11 cellular contexts compared by ENCODE assay signal in the genomic region with DNA sequence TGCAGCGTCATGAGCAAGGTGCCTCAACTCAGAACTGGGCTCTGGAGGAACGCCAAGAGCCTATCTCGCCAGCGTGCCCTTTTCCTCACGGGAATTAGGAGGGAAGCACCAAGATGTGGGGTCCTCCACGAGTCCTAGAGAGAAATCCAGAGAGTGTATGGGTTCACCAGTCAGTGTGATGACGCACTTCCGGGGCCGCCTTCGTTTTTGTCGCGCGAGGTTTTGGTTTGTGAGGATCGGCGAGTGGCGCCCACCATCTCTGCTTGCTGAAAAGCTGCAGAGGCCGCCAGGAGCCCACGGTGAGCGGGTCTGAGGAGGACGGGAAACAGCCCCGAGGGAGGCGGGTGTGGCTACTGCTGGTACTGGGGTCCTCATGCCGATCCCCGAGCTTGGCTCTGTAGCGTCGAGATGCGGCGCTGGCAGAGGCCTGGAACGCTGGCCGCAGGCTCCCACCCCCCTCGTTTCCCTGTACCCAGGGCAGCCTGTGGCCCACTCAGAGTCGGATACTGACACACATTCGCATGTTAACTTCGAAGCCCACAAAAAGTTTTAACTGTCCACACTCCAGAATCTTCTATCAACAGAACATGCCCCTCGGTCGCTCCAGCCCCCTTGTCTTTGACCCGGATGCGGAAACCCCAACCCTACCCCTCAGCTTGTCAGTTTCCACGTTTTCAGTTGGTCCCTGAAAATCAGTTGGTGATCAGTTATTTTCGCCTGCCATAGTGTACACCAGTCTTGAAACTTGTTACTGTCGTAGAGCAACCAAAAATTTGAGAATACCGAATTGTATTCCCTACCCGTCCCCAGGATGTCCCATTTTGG. TPM values are rescaled to one million over a fixed set of nuclear protein-coding genes. Genes with fewer than 3 reads are reported as not detected.
DNase-seq lines count a peak whose midpoint lies in the region; ATAC-seq, FAIRE-seq and TF ChIP-seq lines count a peak whose summit lies in the region.
"Had no signal": no experiment of that assay in that cellular context is flagged by ENCODE, and none has a peak within 500 bp of the region (broad histone marks: within the 10 kb centered on the region; RNA-seq: fewer than 3 reads in every experiment).

No MANE protein-coding gene starts in this region.

- DNase-seq in HepG2 (ENCODE audit: low spot score) (no peak), naive B cell (no peak), vagina (ENCODE audit: extremely low spot score in 2 of 2) (no peak), MM.1S (no peak)
- DNase-seq: NCI-H2029 treated with DMSO at 0.1 percent for 48 hours had no signal

- no peaks in the 10 kb centered on the region for H3K4me1 Mint-ChIP-seq in naive B cell

- TF ChIP-seq CTCF in liver (IDR thresholded peaks at IDR 0.05; ENCODE audit: low read depth, low read length, missing input control) = no peak
- TF ChIP-seq CTCF in HepG2 (CRISPR knock-in tag; IDR thresholded peaks at IDR 0.05) = no peak
- no peak for TF ChIP-seq CTCF in vagina (IDR thresholded peaks at IDR 0.05)
- TF ChIP-seq CTCF in MM.1S (IDR thresholded peaks at IDR 0.05; ENCODE audit: low read length) = no peak

- H3F3A ChIP-seq in MM.1S (ENCODE audit: insufficient read depth, low read length) = no peaks in the 10 kb centered on the region

- H3K4me1 ChIP-seq in liver (ENCODE audit: control insufficient read depth in 4 of 4, insufficient read depth in 4 of 4, low read length in 3 of 4) = no peaks in the 10 kb centered on the region
- H3K4me1 ChIP-seq in HepG2 (ENCODE audit: insufficient read depth, low read length) = no peaks in the 10 kb centered on the region
- no peaks in the 10 kb centered on the region for H3K4me1 ChIP-seq in vagina
- H3K4me1 ChIP-seq in MM.1S (ENCODE audit: low read length) = no peaks in the 10 kb centered on the region
- H3K4me1 ChIP-seq: BLaER1 treated with 17β-estradiol and CSF1 and Interleukin-3, amounts not matched to agents 10 nM and 100 nM; parathyroid adenoma had no signal

- H3K9me3 Mint-ChIP-seq in naive B cell = no peaks in the 10 kb centered on the region

- H3K27ac Mint-ChIP-seq in naive B cell = peak overlapping the region in 1 of 6 donors; percentile 14

- POLR2A ChIA-PET in HepG2 (lab: Yijun Ruan, JAX) = no interaction called here

- no peaks in the 10 kb centered on the region for H4K20me1 ChIP-seq in HepG2 (ENCODE audit: insufficient read depth, low read length)
- H4K20me1 ChIP-seq in MM.1S (ENCODE audit: insufficient read depth, low read length) = no peaks in the 10 kb centered on the region
- H4K20me1 ChIP-seq: BLaER1 treated with 17β-estradiol and CSF1 and Interleukin-3, amounts not matched to agents 10 nM and 100 nM had no signal

- TF ChIP-seq EP300 in HepG2 (IDR thresholded peaks at IDR 0.05; ENCODE audit: low read depth in 2 of 2, low read length in 2 of 2) (no peak), HepG2 (CRISPR knock-in tag; IDR thresholded peaks at IDR 0.05; ENCODE audit: borderline replicate concordance) (no peak)

- H3K27ac ChIP-seq in liver (ENCODE audit: low read depth in 1 of 2, low read length in 2 of 2) (no peak overlapping the region), HepG2 (ENCODE audit: extremely low read length, insufficient read depth, low read length) (no peak overlapping the region), vagina (no peak overlapping the region), MM.1S (ENCODE audit: low read length) (no peak overlapping the region)
- H3K27ac ChIP-seq: BLaER1 treated with 17β-estradiol and CSF1 and Interleukin-3, amounts not matched to agents 10 nM and 100 nM; parathyroid adenoma had no signal

- no peaks in the 10 kb centered on the region for H3K36me3 Mint-ChIP-seq in naive B cell

- TF ChIP-seq RAD21 in liver (IDR thresholded peaks at IDR 0.05) = no peak
- TF ChIP-seq RAD21 in HepG2 (CRISPR knock-in tag; IDR thresholded peaks at IDR 0.05) = no peak

- ATAC-seq in HepG2 = no peak
- ATAC-seq in esophagus mucosa = peak; percentile 35
- ATAC-seq in naive B cell (ENCODE audit: low read depth in 2 of 2) = no peak
- ATAC-seq in HG03378 (IDR thresholded peaks at IDR 0.05; ENCODE audit: unreplicated experiment) = no peak
- ATAC-seq in HG03139 (IDR thresholded peaks at IDR 0.05; ENCODE audit: unreplicated experiment) = no peak

- H3K36me3 ChIP-seq in liver (ENCODE audit: control insufficient read depth in 4 of 4, insufficient read depth in 3 of 4, low read depth in 1 of 4, low read length in 3 of 4) (no peaks in the 10 kb centered on the region), HepG2 (replicated peaks in 1 of 2; ENCODE audit: control insufficient read depth in 1 of 2, insufficient read depth in 2 of 2, low read length in 2 of 2) (no peaks in the 10 kb centered on the region), vagina (no peaks in the 10 kb centered on the region), MM.1S (replicated peaks; ENCODE audit: insufficient read depth, low read length) (no peaks in the 10 kb centered on the region)
- H3K36me3 ChIP-seq: BLaER1 treated with 17β-estradiol and CSF1 and Interleukin-3, amounts not matched to agents 10 nM and 100 nM had no signal

- H3K27me3 Mint-ChIP-seq in naive B cell = peaks cover 12 to 32% (median 28%) of the 10 kb centered on the region in 3 donors

- intact Hi-C loops in HepG2 (cut with micrococcal nuclease; ENCODE audit: unreplicated experiment) (no loop called here), vagina (cut with DNase I) (no loop called here)

- no peaks in the 10 kb centered on the region for H3K9me2 ChIP-seq in MM.1S (replicated peaks; ENCODE audit: insufficient read depth, low read length)

- CTCF ChIA-PET in HepG2 (lab: Yijun Ruan, JAX; ENCODE audit: low intra/inter-chr PET ratio, low total read pairs) = no interaction called here

- no peak for FAIRE-seq in HepG2 (lab: Jason Lieb, UNC)

- 54% methylated on average over 43 of the region's 43 CpGs for WGBS in liver
- WGBS in HepG2 (ENCODE audit: low lambda C conversion rate) = 55% methylated on average over 30 of the region's 43 CpGs

- H3K27me3 ChIP-seq in liver (ENCODE audit: control insufficient read depth in 4 of 4, insufficient read depth in 4 of 4, low read length in 3 of 4) (no peaks in the 10 kb centered on the region), HepG2 (ENCODE audit: control insufficient read depth in 1 of 2, insufficient read depth in 2 of 2, low read length in 2 of 2) (peaks cover 0 to 6% of the 10 kb centered on the region in 2 experiments; a peak in 2 of 5 replicates), vagina (no peaks in the 10 kb centered on the region), MM.1S (replicated peaks; ENCODE audit: insufficient read depth, low read length) (no peaks in the 10 kb centered on the region)
- H3K27me3 ChIP-seq: BLaER1 treated with 17β-estradiol and CSF1 and Interleukin-3, amounts not matched to agents 10 nM and 100 nM had no signal

- H3K9me3 ChIP-seq in liver (ENCODE audit: control insufficient read depth in 4 of 4, low read length in 3 of 4) (no peaks in the 10 kb centered on the region), HepG2 (ENCODE audit: low read length) (no peaks in the 10 kb centered on the region), vagina (no peaks in the 10 kb centered on the region), MM.1S (replicated peaks; ENCODE audit: insufficient read depth, low read length) (no peaks in the 10 kb centered on the region)

- no TSS peak for BruUV-seq in HepG2 (replicated peaks; lab: Mats Ljungman, UMichigan)

- TF ChIP-seq POLR2A in HepG2 (IDR thresholded peaks at IDR 0.05; ENCODE audit: insufficient read depth in 1 of 2, low read depth in 2 of 2, low read length in 2 of 2) (no peak), vagina (IDR thresholded peaks at IDR 0.05) (no peak)

- H3K79me2 ChIP-seq in HepG2 (ENCODE audit: insufficient read depth, low read length) (no peaks in the 10 kb centered on the region), MM.1S (ENCODE audit: low read length) (no peaks in the 10 kb centered on the region)
- H3K79me2 ChIP-seq: parathyroid adenoma had no signal

- H3K4me3 ChIP-seq in liver (ENCODE audit: low read depth in 1 of 3, low read length in 3 of 3) = peak overlapping the region in 2 of 3 donors; percentile 29 to 40
- H3K4me3 ChIP-seq in HepG2 (replicated peaks in 1 of 3; ENCODE audit: insufficient read depth in 1 of 3, low read depth in 2 of 3, low read length in 3 of 3) = no peak overlapping the region
- peak overlapping the region; percentile 31 to 44 for H3K4me3 ChIP-seq in vagina
- H3K4me3 ChIP-seq in MM.1S (ENCODE audit: low read length) = no peak overlapping the region
- H3K4me3 ChIP-seq: BLaER1 treated with 17β-estradiol and CSF1 and Interleukin-3, amounts not matched to agents 10 nM and 100 nM had no signal

- H2AFZ ChIP-seq in HepG2 (ENCODE audit: low read length) = no peak overlapping the region
- no peak overlapping the region for H2AFZ ChIP-seq in MM.1S (ENCODE audit: low read length)
- H2AFZ ChIP-seq: parathyroid adenoma had no signal

- in situ Hi-C loops in HepG2 (cut with HindIII; ENCODE audit: extremely low pct_ligation_motif_present, low pct_unique_long_range_greater_than_20kb) = no loop called here

- H3K4me2 ChIP-seq in HepG2 (ENCODE audit: low read depth, low read length) (no peak overlapping the region), MM.1S (ENCODE audit: low read depth, low read length) (no peak overlapping the region)
- H3K4me2 ChIP-seq: BLaER1 treated with 17β-estradiol and CSF1 and Interleukin-3, amounts not matched to agents 10 nM and 100 nM had no signal

- H3K9ac ChIP-seq in liver (ENCODE audit: low read depth in 1 of 2, low read length in 2 of 2) = no peak overlapping the region
- no peak overlapping the region for H3K9ac ChIP-seq in HepG2 (ENCODE audit: insufficient read depth, low read depth, low read length)
- no peak overlapping the region for H3K9ac ChIP-seq in MM.1S (ENCODE audit: low read length)
- H3K9ac ChIP-seq: BLaER1 treated with 17β-estradiol and CSF1 and Interleukin-3, amounts not matched to agents 10 nM and 100 nM; parathyroid adenoma had no signal

- H3K4me3 Mint-ChIP-seq in naive B cell = peak overlapping the region in 6 of 8 donors; percentile 13 to 75 (median 49)

RNA-seq across cellular contexts. Expression of a gene that starts 30.4 kb away (rescaled TPM):
- 1 to 10 TPM; 2.8 to 3.9 TPM for total RNA-seq in liver
- polyA plus RNA-seq in liver = 1 to 10 TPM; 2.2 to 2.5 TPM
- not detected in 2 replicates for total RNA-seq in HepG2 (2016; rRNA removed; fragmentation: Illumina TruSeq; extraction: Trizol)
- not detected in 2 replicates for total RNA-seq in HepG2 (2016; cell fraction: cytosol; rRNA removed; fragmentation: Illumina TruSeq; extraction: Trizol; ENCODE audit: low read depth)
- 0.02 TPM in 1 of 2 replicates, not detected in the other for total RNA-seq in HepG2 (2016; cell fraction: insoluble cytoplasmic fraction; rRNA removed; fragmentation: Illumina TruSeq; extraction: Trizol)
- total RNA-seq in HepG2 (2016; cell fraction: membrane; rRNA removed; fragmentation: Illumina TruSeq; extraction: Trizol) = not detected in 2 replicates
- total RNA-seq in HepG2 (2016; cell fraction: nucleus; rRNA removed; fragmentation: Illumina TruSeq; extraction: Trizol) = not detected in 2 replicates
- 0.05 TPM in 1 of 2 replicates, not detected in the other for polyA plus RNA-seq in HepG2 (2011; rRNA removed)
- polyA plus RNA-seq in HepG2 (2011; cell fraction: cytosol; rRNA removed) = not detected in 2 replicates
- polyA plus RNA-seq in HepG2 (2011; cell fraction: nucleus; rRNA removed) = not detected in 2 replicates
- not detected in 2 replicates for polyA plus RNA-seq in HepG2 (2012)
- polyA plus RNA-seq in HepG2 (2016; cell fraction: cytosol; fragmentation: Illumina TruSeq; extraction: Trizol; ENCODE audit: low read depth) = not detected in 2 replicates
- polyA plus RNA-seq in HepG2 (2016; cell fraction: insoluble cytoplasmic fraction; fragmentation: Illumina TruSeq; extraction: Trizol; ENCODE audit: low read depth) = not detected in 2 replicates
- not detected in 2 replicates for polyA plus RNA-seq in HepG2 (2016; cell fraction: membrane; fragmentation: Illumina TruSeq; extraction: Trizol; ENCODE audit: low read depth)
- not detected in 2 replicates for polyA plus RNA-seq in HepG2 (2016; cell fraction: nucleus; fragmentation: Illumina TruSeq; extraction: Trizol; ENCODE audit: insufficient read depth, low read depth)
- polyA minus RNA-seq in HepG2 (2011; rRNA and poly(A)+ RNA removed; ENCODE audit: low replicate concordance) = not detected in 2 replicates
- not detected in 2 replicates for polyA minus RNA-seq in HepG2 (2011; cell fraction: cytosol; rRNA and poly(A)+ RNA removed)
- polyA minus RNA-seq in HepG2 (2011; cell fraction: nucleus; rRNA and poly(A)+ RNA removed) = 0.26 and 0.50 TPM in 2 replicates
- total RNA-seq in esophagus mucosa = 3.8 TPM
- not detected for polyA plus RNA-seq in naive B cell (ENCODE audit: low read depth in 6 of 6)
- 6.6 TPM for total RNA-seq in vagina

RNA-seq across cellular contexts. Expression of a gene that starts 42.7 kb away (rescaled TPM):
- 10 to 100 TPM in 1 of 2 donors, under 1 TPM in 1; 0.79 to 22.8 TPM for total RNA-seq in liver
- polyA plus RNA-seq in liver = 1 to 10 TPM; 4.1 to 5.1 TPM
- not detected in 2 replicates for total RNA-seq in HepG2 (2016; rRNA removed; fragmentation: Illumina TruSeq; extraction: Trizol)
- not detected in 2 replicates for total RNA-seq in HepG2 (2016; cell fraction: cytosol; rRNA removed; fragmentation: Illumina TruSeq; extraction: Trizol; ENCODE audit: low read depth)
- total RNA-seq in HepG2 (2016; cell fraction: insoluble cytoplasmic fraction; rRNA removed; fragmentation: Illumina TruSeq; extraction: Trizol) = not detected in 2 replicates
- total RNA-seq in HepG2 (2016; cell fraction: membrane; rRNA removed; fragmentation: Illumina TruSeq; extraction: Trizol) = not detected in 2 replicates
- not detected in 2 replicates for total RNA-seq in HepG2 (2016; cell fraction: nucleus; rRNA removed; fragmentation: Illumina TruSeq; extraction: Trizol)
- not detected in 2 replicates for polyA plus RNA-seq in HepG2 (2011; rRNA removed)
- not detected in 2 replicates for polyA plus RNA-seq in HepG2 (2011; cell fraction: cytosol; rRNA removed)
- polyA plus RNA-seq in HepG2 (2011; cell fraction: nucleus; rRNA removed) = not detected in 2 replicates
- polyA plus RNA-seq in HepG2 (2012) = not detected in 2 replicates
- not detected in 2 replicates for polyA plus RNA-seq in HepG2 (2016; cell fraction: cytosol; fragmentation: Illumina TruSeq; extraction: Trizol; ENCODE audit: low read depth)
- not detected in 2 replicates for polyA plus RNA-seq in HepG2 (2016; cell fraction: insoluble cytoplasmic fraction; fragmentation: Illumina TruSeq; extraction: Trizol; ENCODE audit: low read depth)
- polyA plus RNA-seq in HepG2 (2016; cell fraction: membrane; fragmentation: Illumina TruSeq; extraction: Trizol; ENCODE audit: low read depth) = not detected in 2 replicates
- not detected in 2 replicates for polyA plus RNA-seq in HepG2 (2016; cell fraction: nucleus; fragmentation: Illumina TruSeq; extraction: Trizol; ENCODE audit: insufficient read depth, low read depth)
- polyA minus RNA-seq in HepG2 (2011; rRNA and poly(A)+ RNA removed; ENCODE audit: low replicate concordance) = not detected in 2 replicates
- not detected in 2 replicates for polyA minus RNA-seq in HepG2 (2011; cell fraction: cytosol; rRNA and poly(A)+ RNA removed)
- polyA minus RNA-seq in HepG2 (2011; cell fraction: nucleus; rRNA and poly(A)+ RNA removed) = not detected in 2 replicates
- 2.9 TPM for total RNA-seq in esophagus mucosa
- polyA plus RNA-seq in naive B cell (ENCODE audit: low read depth in 6 of 6) = not detected
- 10.6 TPM for total RNA-seq in vagina

Comparison
In these comparisons a context has a peak if more than half of its experiments do, and no peak if none do; other contexts are left out.
1. H3K4me3 ChIP-seq: peak in liver (2 of 3) and vagina (2 of 2); none in HepG2 (0 of 3) and MM.1S (single experiment).